2 cellular contexts compared by ENCODE assay signal in the genomic region with DNA sequence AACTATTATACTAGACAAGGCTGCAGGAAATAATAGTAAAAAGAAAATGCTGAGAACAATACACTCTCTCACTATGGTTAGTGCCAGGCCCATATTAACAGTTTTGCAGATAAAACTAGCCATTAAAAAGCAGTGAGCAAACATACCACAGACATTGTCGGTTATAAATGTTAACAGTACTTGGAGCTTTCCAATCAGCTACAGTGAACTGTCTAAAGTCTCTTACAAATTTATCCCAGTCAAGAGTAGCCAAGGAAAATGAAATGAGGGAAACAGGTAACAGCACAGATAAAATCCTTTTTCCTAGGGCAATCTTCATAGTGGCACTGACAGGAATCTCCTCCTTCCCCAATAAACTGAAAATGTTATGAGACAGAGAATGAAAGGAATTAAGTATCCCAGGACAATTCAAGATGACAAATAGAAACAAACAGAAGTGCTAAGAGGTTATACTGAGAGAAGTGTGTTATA.
TF ChIP-seq lines count a peak whose summit lies in the region.

No MANE protein-coding gene starts in this region.

TF ChIP-seq in IMR-90, 13 proteins besides CTCF, POLR2A, EP300 and RAD21:
- no peak for TF ChIP-seq RCOR1 (IDR thresholded peaks at IDR 0.05; ENCODE audit: insufficient replicate concordance, low read length)
- no peak for TF ChIP-seq FOS (IDR thresholded peaks at IDR 0.05; ENCODE audit: low read depth, low read length)
TF ChIP-seq in IMR-90: peak in this region for 0.

TF ChIP-seq in H1, 55 proteins besides CTCF, POLR2A, EP300 and RAD21:
- no peak for TF ChIP-seq NRF1 (IDR thresholded peaks at IDR 0.05; ENCODE audit: low read depth, low read length)
- TF ChIP-seq CBX5 (IDR thresholded peaks at IDR 0.05; ENCODE audit: low read depth, low read length) = no peak
- no peak for TF ChIP-seq RXRA (IDR thresholded peaks at IDR 0.05; ENCODE audit: insufficient read depth, low read depth, low read length)
- no peak for TF ChIP-seq GTF2F1 (IDR thresholded peaks at IDR 0.05; ENCODE audit: borderline replicate concordance, low read depth, low read length)
- no peak for TF ChIP-seq NANOG (IDR thresholded peaks at IDR 0.05; ENCODE audit: insufficient read depth, low read depth, low read length, poor library complexity, severe bottlenecking)
- no peak for TF ChIP-seq SP4 (IDR thresholded peaks at IDR 0.05; ENCODE audit: low read length)
- no peak for TF ChIP-seq CEBPB (IDR thresholded peaks at IDR 0.05; ENCODE audit: low read depth, low read length)
- no peak for TF ChIP-seq SAP30 (IDR thresholded peaks at IDR 0.05; ENCODE audit: insufficient read depth, insufficient replicate concordance, low read length)
